ENCODE assay signal across 15 cellular contexts in the genomic region with DNA sequence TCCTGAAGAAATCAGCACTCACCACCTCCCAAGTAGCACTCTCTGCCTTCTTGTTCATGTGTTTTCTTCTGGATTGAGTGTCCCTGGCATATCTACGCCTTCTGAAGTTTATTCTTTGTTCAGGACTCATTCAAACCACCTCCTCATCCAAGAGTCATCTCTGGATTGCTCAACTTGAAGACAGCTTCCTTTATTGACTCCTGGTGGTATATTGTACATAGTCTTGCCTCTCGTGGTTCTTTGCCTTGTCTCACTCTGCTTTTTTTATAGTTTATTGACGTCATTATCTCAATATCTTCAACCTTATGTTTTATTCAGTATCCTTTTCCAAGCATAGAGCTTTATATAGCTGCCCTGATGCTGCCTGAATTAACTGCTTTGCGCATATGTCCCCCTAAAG.
A peak's percentile ranks its signal among the peaks of the same experiment; 100 is the strongest.
DNase-seq lines count a peak whose midpoint lies in the region; ATAC-seq, FAIRE-seq and TF ChIP-seq lines count a peak whose summit lies in the region.
"Had no signal": no experiment of that assay in that cellular context is flagged by ENCODE, and none has a peak within 500 bp of the region (broad histone marks: within the 10 kb centered on the region; RNA-seq: fewer than 3 reads in every experiment).

No MANE protein-coding gene starts in this region.

- H2BK5ac ChIP-seq in neuronal stem cell (ENCODE audit: low read length), result no peak overlapping the region

- H3K4me3 Mint-ChIP-seq in astrocyte (ENCODE audit: unreplicated experiment) (no peak overlapping the region), CD14-positive monocyte (no peak overlapping the region)
- H3K4me3 Mint-ChIP-seq: activated naive CD8-positive, alpha-beta T cell treated with anti-CD3 and anti-CD28 coated beads, Interleukin-2, amount 10 ng/mL, durations not matched to agents 7 days and 5 days; CD4-positive, alpha-beta memory T cell had no signal

- no peak overlapping the region for H3K4ac ChIP-seq in neuronal stem cell (ENCODE audit: low read length)

- H3K27me3 ChIP-seq in astrocyte (ENCODE audit: insufficient read depth, low read length) (no peaks in the 10 kb centered on the region), neuronal stem cell (ENCODE audit: control insufficient read depth in 3 of 3, insufficient read depth in 3 of 3, low read depth in 1 of 3, low read length in 3 of 3) (no peaks in the 10 kb centered on the region)

- no peaks in the 10 kb centered on the region for H4K20me1 ChIP-seq in astrocyte (ENCODE audit: insufficient read depth, low read length)

- H2BK12ac ChIP-seq in neuronal stem cell (ENCODE audit: low read length), result no peak overlapping the region

- H4K8ac ChIP-seq in neuronal stem cell (ENCODE audit: low read depth, low read length), result no peak overlapping the region

- H3K36me3 Mint-ChIP-seq in astrocyte (ENCODE audit: low read depth, unreplicated experiment) (peaks cover 3% of the 10 kb centered on the region), CD14-positive monocyte (no peaks in the 10 kb centered on the region)
- H3K36me3 Mint-ChIP-seq: activated naive CD8-positive, alpha-beta T cell treated with anti-CD3 and anti-CD28 coated beads, Interleukin-2, amount 10 ng/mL, durations not matched to agents 7 days and 5 days; CD4-positive, alpha-beta memory T cell had no signal

- H3K36me3 ChIP-seq in astrocyte (ENCODE audit: insufficient read depth, low read length) (no peaks in the 10 kb centered on the region), neuronal stem cell (replicated peaks in 1 of 2; ENCODE audit: control insufficient read depth in 2 of 2, insufficient read depth in 2 of 2, low read length in 2 of 2) (no peaks in the 10 kb centered on the region)
- H3K36me3 ChIP-seq: heart right ventricle had no signal

- no peaks in the 10 kb centered on the region for H3K79me1 ChIP-seq in neuronal stem cell (ENCODE audit: low read depth, low read length)

- no peak overlapping the region for H3K9ac ChIP-seq in astrocyte (ENCODE audit: low read length)
- H3K9ac ChIP-seq in neuronal stem cell (ENCODE audit: low read depth, low read length, poor library complexity), result no peak overlapping the region

- no peak overlapping the region for H3K14ac ChIP-seq in neuronal stem cell (ENCODE audit: low read length)

- H3K4me1 ChIP-seq in astrocyte (ENCODE audit: insufficient read depth, low read length) (peaks cover 17% of the 10 kb centered on the region), neuronal stem cell (ENCODE audit: control insufficient read depth in 2 of 2, insufficient read depth in 1 of 2, low read depth in 1 of 2, low read length in 2 of 2) (peaks cover 5 to 23% of the 10 kb centered on the region in 2 donors)
- H3K4me1 ChIP-seq: heart right ventricle had no signal

- H3K27me3 Mint-ChIP-seq in astrocyte (ENCODE audit: low read depth, unreplicated experiment), result peaks cover 6% of the 10 kb centered on the region
- peaks cover 6 to 15% (median 7%) of the 10 kb centered on the region in 3 donors for H3K27me3 Mint-ChIP-seq in CD14-positive monocyte (ENCODE audit: low read depth in 3 of 3)

- H3K9me3 ChIP-seq in astrocyte (ENCODE audit: insufficient read depth, low read depth, low read length), result no peaks in the 10 kb centered on the region
- no peaks in the 10 kb centered on the region for H3K9me3 ChIP-seq in neuronal stem cell (replicated peaks in 1 of 2; ENCODE audit: control insufficient read depth in 2 of 2, insufficient read depth in 1 of 2, low read depth in 1 of 2, low read length in 2 of 2)
- H3K9me3 ChIP-seq: heart right ventricle had no signal

- WGBS in neuronal stem cell (ENCODE audit: extremely low coverage in 2 of 2, insufficient read length in 2 of 2, insufficient replicate concordance in 1 of 2), 2 donors, result no CpG with 5 or more reads among the region's 4 CpGs

- no peak overlapping the region for H3K18ac ChIP-seq in neuronal stem cell (ENCODE audit: low read length)

- no peaks in the 10 kb centered on the region for H3K79me2 ChIP-seq in astrocyte (ENCODE audit: insufficient read depth, low read length)

- H3K4me3 ChIP-seq in astrocyte (ENCODE audit: insufficient read depth, low read depth, low read length) (no peak overlapping the region), neuronal stem cell (ENCODE audit: low read length in 2 of 2) (no peak overlapping the region)
- H3K4me3 ChIP-seq: heart right ventricle had no signal

- H2BK120ac ChIP-seq in neuronal stem cell (ENCODE audit: low read depth, low read length), result no peak overlapping the region

- DNase-seq in EH (ENCODE audit: low read depth) (peak; percentile 72), astrocyte (ENCODE audit: low read depth) (peak; percentile 45), NCI-H1694 (lab: John Stamatoyannopoulos, UW) (no peak), NCI-H2081 treated with DMSO at 0.1 percent for 48 hours (lab: John Stamatoyannopoulos, UW) (no peak), neuronal stem cell (ENCODE audit: low spot score) (no peak), CD14-positive monocyte (ENCODE audit: low spot score) (no peak)
- DNase-seq: activated naive CD8-positive, alpha-beta T cell treated with anti-CD3 and anti-CD28 coated beads, Interleukin-2, amount 10 ng/mL, durations not matched to agents 7 days and 5 days; CD4-positive, alpha-beta memory T cell; heart right ventricle; NCI-H2171; small intestine; stimulated activated CD8-positive, alpha-beta memory T cell treated with anti-CD3 and anti-CD28 coated beads, Interleukin-4, amount 100 ng/mL, for 48 hours had no signal

- no peak overlapping the region for H2AK5ac ChIP-seq in neuronal stem cell (ENCODE audit: low read depth, low read length)

- H3K27ac ChIP-seq in astrocyte (ENCODE audit: low read depth, low read length) (no peak overlapping the region), neuronal stem cell (replicated peaks; ENCODE audit: low read length) (no peak overlapping the region)
- H3K27ac ChIP-seq: heart right ventricle had no signal

- H2AFZ ChIP-seq in astrocyte (ENCODE audit: low read depth, low read length), result no peak overlapping the region
- no peak overlapping the region for H2AFZ ChIP-seq in neuronal stem cell (ENCODE audit: low read length)

- no peak overlapping the region for H3K27ac Mint-ChIP-seq in astrocyte (ENCODE audit: unreplicated experiment)
- no peak overlapping the region for H3K27ac Mint-ChIP-seq in CD14-positive monocyte
- H3K27ac Mint-ChIP-seq: activated naive CD8-positive, alpha-beta T cell treated with anti-CD3 and anti-CD28 coated beads, Interleukin-2, amount 10 ng/mL, durations not matched to agents 7 days and 5 days; CD4-positive, alpha-beta memory T cell had no signal

- peaks cover 17% of the 10 kb centered on the region for H3K4me1 Mint-ChIP-seq in astrocyte (ENCODE audit: low read depth, unreplicated experiment)
- peaks cover 3% of the 10 kb centered on the region for H3K4me1 Mint-ChIP-seq in CD14-positive monocyte
- H3K4me1 Mint-ChIP-seq: CD4-positive, alpha-beta memory T cell had no signal

- FAIRE-seq in astrocyte (lab: Jason Lieb, UNC), result no peak
- FAIRE-seq: H54, small intestine had no signal

- H3K4me2 ChIP-seq in astrocyte (ENCODE audit: low read length), result peak overlapping the region; percentile 51
- H3K4me2 ChIP-seq in neuronal stem cell (ENCODE audit: insufficient read depth, low read length, poor library complexity, severe bottlenecking), result no peak overlapping the region

- ATAC-seq in GM19463 (IDR thresholded peaks at IDR 0.05; ENCODE audit: unreplicated experiment), result peak; percentile 22
- ATAC-seq in HG03378 (IDR thresholded peaks at IDR 0.05; ENCODE audit: unreplicated experiment), result peak; percentile 14
- ATAC-seq: heart right ventricle had no signal

- H3K9me3 Mint-ChIP-seq in astrocyte (ENCODE audit: unreplicated experiment), result no peaks in the 10 kb centered on the region
- H3K9me3 Mint-ChIP-seq in CD14-positive monocyte, result peaks cover 0 to 2% (median 0%) of the 10 kb centered on the region in 7 donors
- H3K9me3 Mint-ChIP-seq: activated naive CD8-positive, alpha-beta T cell treated with anti-CD3 and anti-CD28 coated beads, Interleukin-2, amount 10 ng/mL, durations not matched to agents 7 days and 5 days; CD4-positive, alpha-beta memory T cell had no signal

- no peak overlapping the region for H4K91ac ChIP-seq in neuronal stem cell (ENCODE audit: low read depth, low read length, poor library complexity)

- intact Hi-C loops in CD14-positive monocyte (cut with micrococcal nuclease), result no loop called here

- no peak overlapping the region for H3K23ac ChIP-seq in neuronal stem cell (ENCODE audit: low read depth, low read length, poor library complexity)

- H2BK15ac ChIP-seq in neuronal stem cell (ENCODE audit: low read length), result no peak overlapping the region

- TF ChIP-seq CTCF in astrocyte (IDR thresholded peaks at IDR 0.05; ENCODE audit: insufficient read depth, low read depth, low read length) (no peak), CD14-positive monocyte (IDR thresholded peaks at IDR 0.05) (no peak)

Comparison
In these comparisons a context has a peak if more than half of its experiments do, and no peak if none do; other contexts are left out.
1. DNase-seq: peak in EH (single experiment) and astrocyte (single experiment); none in NCI-H1694 (single experiment), NCI-H2081 treated with DMSO at 0.1 percent for 48 hours (single experiment), neuronal stem cell (single experiment) and CD14-positive monocyte (single experiment).